In the genomic region with DNA sequence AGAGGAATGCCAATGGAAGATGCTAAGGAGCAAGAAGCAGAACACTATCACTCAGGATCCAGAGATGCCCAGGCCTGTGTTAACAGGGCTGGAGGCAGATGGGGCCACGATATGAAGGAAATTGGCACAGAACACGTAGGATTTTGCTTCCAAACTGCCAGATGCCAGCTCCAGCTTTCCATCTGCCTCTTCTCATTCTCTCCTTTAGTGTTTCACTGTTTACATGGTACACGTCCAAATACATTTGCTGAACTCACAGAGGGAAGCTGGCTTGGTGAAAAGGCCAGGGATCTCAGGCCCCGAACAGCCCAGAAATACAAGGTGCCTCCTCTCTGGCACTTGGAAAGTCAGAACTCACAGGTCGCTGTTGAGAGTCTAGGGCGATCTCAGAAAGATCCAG, we compare ENCODE assay signal across 1 cellular context.
TF ChIP-seq lines count a peak whose summit lies in the region.

No MANE protein-coding gene starts in this region.

TF ChIP-seq in SK-N-SH treated with all-trans-retinoic acid at 6 μM for 48 hours, 23 proteins besides CTCF, POLR2A, EP300 and RAD21 (continued from another document):
- TF ChIP-seq TCF4 (CRISPR knock-in tag; IDR thresholded peaks at IDR 0.05; ENCODE audit: borderline replicate concordance) (no peak), RARB (CRISPR knock-in tag; IDR thresholded peaks at IDR 0.05) (no peak)
